ENCODE assay signal across 1 cellular context in genomic region chr12:119667577-119668314, GRCh38.
TF ChIP-seq lines count a peak whose summit lies in the region.

TSS of gene PRKAB1 (plus strand) at chr12:119668133. CDS start at chr12:119668245, 112 bp downstream.

TF ChIP-seq in K562, 482 proteins besides CTCF, POLR2A, EP300 and RAD21 (continued from another document and continues in another):
- no peak for TF ChIP-seq ZNF518B (CRISPR knock-in tag; IDR thresholded peaks at IDR 0.05)
- TF ChIP-seq HMG20B (CRISPR knock-in tag; IDR thresholded peaks at IDR 0.05), result no peak; the same call in 1 of the 2 replicates
- TF ChIP-seq RNF2 (IDR thresholded peaks at IDR 0.05), result peak; percentile 58
- peak; percentile 58 for TF ChIP-seq JUND (IDR thresholded peaks at IDR 0.05; ENCODE audit: borderline replicate concordance, low read depth, low read length)
- TF ChIP-seq JUND (tag; IDR thresholded peaks at IDR 0.05; ENCODE audit: borderline replicate concordance, low read depth, low read length), result peak; percentile 29; the same call in 1 of the 3 replicates
- TF ChIP-seq ZNF316 (IDR thresholded peaks at IDR 0.05), result 0 out of 2 replicates have a peak, but pooled peaks have one; percentile 8
- no peak for TF ChIP-seq ILF3 (IDR thresholded peaks at IDR 0.05; ENCODE audit: borderline replicate concordance)
- peak in 1 of 2 experiments; percentile 70; a peak in 1 of 4 replicates for TF ChIP-seq HDAC1 (IDR thresholded peaks at IDR 0.05)
- TF ChIP-seq HIVEP1 (CRISPR knock-in tag; IDR thresholded peaks at IDR 0.05), result no peak
- TF ChIP-seq CREB5 (CRISPR knock-in tag; IDR thresholded peaks at IDR 0.05), result no peak
- no peak for TF ChIP-seq ZNF23 (CRISPR knock-in tag; IDR thresholded peaks at IDR 0.05)
- peak; percentile 74 for TF ChIP-seq CBFA2T3 (IDR thresholded peaks at IDR 0.05)
- TF ChIP-seq TRIM24 (IDR thresholded peaks at IDR 0.05), result peak in 1 of 2 experiments; percentile 91; a peak in 2 of 4 replicates
- peak; percentile 89 for TF ChIP-seq TAF1 (IDR thresholded peaks at IDR 0.05; ENCODE audit: control insufficient read depth, extremely low read depth, insufficient read depth, low read length, severe bottlenecking)
- TF ChIP-seq KDM4B (IDR thresholded peaks at IDR 0.05; ENCODE audit: borderline replicate concordance in 2 of 2, low read depth in 1 of 2), result peak in 1 of 2 experiments; percentile 92; a peak in 2 of 4 replicates
- TF ChIP-seq SMC3 (conservative IDR thresholded peaks at IDR 0.05; ENCODE audit: insufficient read depth, low read depth, low read length), result peak; percentile 52; the same call in 1 of the 2 replicates
- TF ChIP-seq ZNF695 (CRISPR knock-in tag; IDR thresholded peaks at IDR 0.05), result no peak
- TF ChIP-seq NFYB (IDR thresholded peaks at IDR 0.05; ENCODE audit: extremely low read depth, insufficient read length), result no peak
- TF ChIP-seq RERE (CRISPR knock-in tag; IDR thresholded peaks at IDR 0.05; ENCODE audit: borderline replicate concordance), result no peak
- TF ChIP-seq ARID1B (IDR thresholded peaks at IDR 0.05), result peak; percentile 61
- peak; percentile 3 to 26; a peak in 1 of 4 replicates for TF ChIP-seq TBL1XR1 (IDR thresholded peaks at IDR 0.05; ENCODE audit: low read length in 2 of 2)
- TF ChIP-seq MTA2 (IDR thresholded peaks at IDR 0.05; ENCODE audit: low read depth), result no peak
- no peak; the same call in 1 of the 2 replicates for TF ChIP-seq ATF3 (IDR thresholded peaks at IDR 0.05)
- peak; percentile 39; the same call in 1 of the 2 replicates for TF ChIP-seq ATF3 (CRISPR knock-in tag; conservative IDR thresholded peaks at IDR 0.05)
- peak in 1 of 3 experiments; percentile 37 for TF ChIP-seq YY1 (IDR thresholded peaks at IDR 0.05; ENCODE audit: borderline replicate concordance in 1 of 3, control insufficient read depth in 1 of 3, extremely low read depth in 1 of 3, insufficient read depth in 3 of 3, insufficient read length in 1 of 3, insufficient replicate concordance in 2 of 3, low read depth in 1 of 3, low read length in 2 of 3)
- no peak for TF ChIP-seq RNF219 (CRISPR knock-in tag; IDR thresholded peaks at IDR 0.05)
- peak; percentile 79 for TF ChIP-seq POLR2B (IDR thresholded peaks at IDR 0.05; ENCODE audit: low read depth, partially characterized antibody)
- no peak for TF ChIP-seq BDP1 (IDR thresholded peaks at IDR 0.05; ENCODE audit: insufficient read depth, insufficient read length)
- TF ChIP-seq SRSF3 (IDR thresholded peaks at IDR 0.05; ENCODE audit: insufficient read depth, low read length), result 0 out of 2 replicates have a peak, but pooled peaks have one; percentile 45
- TF ChIP-seq ELF1 (tag; IDR thresholded peaks at IDR 0.05), result peak; percentile 94
- TF ChIP-seq FOXO4 (CRISPR knock-in tag; IDR thresholded peaks at IDR 0.05), result no peak
- peak; percentile 76 for TF ChIP-seq TBP (optimal IDR thresholded peaks at IDR 0.05; ENCODE audit: low read depth, low read length)
- no peak for TF ChIP-seq PRPF4 (IDR thresholded peaks at IDR 0.05; ENCODE audit: insufficient read depth, low read depth, low read length, poor library complexity, severe bottlenecking)
- TF ChIP-seq ZNF143 (CRISPR knock-in tag; IDR thresholded peaks at IDR 0.05), result no peak
- TF ChIP-seq SMAD4 (CRISPR knock-in tag; conservative IDR thresholded peaks at IDR 0.05), result peak; percentile 64; the same call in 1 of the 2 replicates
- peak; percentile 30; the same call in 1 of the 2 replicates for TF ChIP-seq E2F1 (CRISPR knock-in tag; IDR thresholded peaks at IDR 0.05)
- TF ChIP-seq KLF1 (tag; IDR thresholded peaks at IDR 0.05), result peak; percentile 84; the same call in 1 of the 2 replicates
- TF ChIP-seq HBP1 (CRISPR knock-in tag; IDR thresholded peaks at IDR 0.05), result no peak
- peak; percentile 93 for TF ChIP-seq RBBP5 (IDR thresholded peaks at IDR 0.05; ENCODE audit: borderline replicate concordance, insufficient read depth, low read length, poor library complexity, severe bottlenecking)
- TF ChIP-seq PHF8 (IDR thresholded peaks at IDR 0.05; ENCODE audit: borderline replicate concordance, low read length), result peak; percentile 84; the same call in 1 of the 2 replicates
- TF ChIP-seq GTF2E2 (tag; IDR thresholded peaks at IDR 0.05), result no peak
